ENCODE assay signal across 21 cellular contexts in genomic region chr2:23683001-23683400, GRCh38.
DNase-seq lines count a peak whose midpoint lies in the region; ATAC-seq, FAIRE-seq and TF ChIP-seq lines count a peak whose summit lies in the region.
"Had no signal": no experiment of that assay in that cellular context is flagged by ENCODE, and none has a peak within 500 bp of the region (broad histone marks: within the 10 kb centered on the region; RNA-seq: fewer than 3 reads in every experiment).

No MANE protein-coding gene starts in this region.

- no peak for TF ChIP-seq POLR2A in IMR-90 (IDR thresholded peaks at IDR 0.05; ENCODE audit: low read depth, low read length)

- intact Hi-C loops in left ventricle myocardium superior (cut with micrococcal nuclease) (no loop called here), left cardiac atrium (cut with DNase I) (no loop called here), IMR-90 (cut with micrococcal nuclease) (no loop called here), kidney (cut with DNase I) (no loop called here)

- FAIRE-seq in kidney (lab: Jason Lieb, UNC), result no peak
- FAIRE-seq: A204.1, G401.6, GM12878, GM19239, H54 had no signal

- H2AK9ac ChIP-seq in IMR-90 (replicated peaks; ENCODE audit: low read depth, low read length, poor library complexity), result peak overlapping the region; percentile 58

- H3K4me3 ChIP-seq in IMR-90 (ENCODE audit: insufficient read depth, low read depth, low read length) (no peak overlapping the region), kidney (ENCODE audit: low read length in 2 of 2) (no peak overlapping the region)
- H3K4me3 ChIP-seq: GM12878, GM23338, HAP-1 had no signal

- no peak for TF ChIP-seq RAD21 in IMR-90 (IDR thresholded peaks at IDR 0.05; ENCODE audit: low read length)

- no peak overlapping the region for H3K4ac ChIP-seq in IMR-90 (ENCODE audit: low read depth, low read length)

- dilution Hi-C loops in IMR-90 (cut with HindIII; ENCODE audit: low sequenced_read_pairs, unreplicated experiment), result no loop called here

- H3K18ac ChIP-seq in IMR-90 (ENCODE audit: low read depth, low read length), result no peak overlapping the region

- H4K5ac ChIP-seq in IMR-90 (ENCODE audit: low read depth, low read length), result no peak overlapping the region

- H2BK5ac ChIP-seq in IMR-90 (ENCODE audit: low read depth, low read length, poor library complexity, severe bottlenecking), result no peak overlapping the region

- BruUV-seq in IMR-90 (replicated peaks; lab: Mats Ljungman, UMichigan), result no TSS peak

- H2BK20ac ChIP-seq in IMR-90 (ENCODE audit: low read depth, low read length), result no peak overlapping the region

- H3K4me1 ChIP-seq in IMR-90 (ENCODE audit: control insufficient read depth, insufficient read depth, low read length), result no peaks in the 10 kb centered on the region
- no peaks in the 10 kb centered on the region for H3K4me1 ChIP-seq in kidney (ENCODE audit: control insufficient read depth in 1 of 2, insufficient read depth in 1 of 2, low read depth in 1 of 2, low read length in 2 of 2)
- H3K4me1 ChIP-seq: HAP-1 had no signal

- no peaks in the 10 kb centered on the region for H3K27me3 ChIP-seq in IMR-90 (ENCODE audit: control insufficient read depth, insufficient read depth, low read length)

- H4K8ac ChIP-seq in IMR-90 (ENCODE audit: low read depth in 2 of 2, low read length in 2 of 2), result no peak overlapping the region

- no peak overlapping the region for H2BK15ac ChIP-seq in IMR-90 (ENCODE audit: low read depth, low read length)

- CTCF ChIA-PET in IMR-90 (lab: Yijun Ruan, JAX), result no interaction called here

- H3K9me3 ChIP-seq in IMR-90 (ENCODE audit: control insufficient read depth, insufficient read depth, low read length), result peaks cover 7% of the 10 kb centered on the region
- no peaks in the 10 kb centered on the region for H3K9me3 ChIP-seq in kidney (ENCODE audit: control insufficient read depth in 1 of 2, low read length in 2 of 2)

- TF ChIP-seq CTCF in IMR-90 (conservative IDR thresholded peaks at IDR 0.05; ENCODE audit: low read depth, low read length) (no peak), kidney (IDR thresholded peaks at IDR 0.05; ENCODE audit: borderline replicate concordance, extremely low read depth, insufficient read depth) (no peak)

- no peak overlapping the region for H2AFZ ChIP-seq in IMR-90 (replicated peaks; ENCODE audit: low read length, poor library complexity)
- H2AFZ ChIP-seq: GM23338 had no signal

- POLR2A ChIA-PET in IMR-90 (lab: Charles Lee; ENCODE audit: unreplicated experiment), result no interaction called here

- H3K36me3 ChIP-seq in IMR-90 (ENCODE audit: control insufficient read depth, insufficient read depth, low read length) (peaks cover 19% of the 10 kb centered on the region), kidney (ENCODE audit: control insufficient read depth in 1 of 2, insufficient read depth in 2 of 2, low read length in 2 of 2) (no peaks in the 10 kb centered on the region)
- H3K36me3 ChIP-seq: HAP-1 had no signal

- H4K91ac ChIP-seq in IMR-90 (ENCODE audit: insufficient read depth, low read depth, low read length), result no peak overlapping the region

- no peak overlapping the region for H3K14ac ChIP-seq in IMR-90 (replicated peaks; ENCODE audit: low read depth, low read length)

- peaks cover 4% of the 10 kb centered on the region for H4K20me1 ChIP-seq in IMR-90 (ENCODE audit: insufficient read depth, low read length)

- no peak overlapping the region for H2AK5ac ChIP-seq in IMR-90 (ENCODE audit: low read depth, low read length)

- no peak overlapping the region for H2BK120ac ChIP-seq in IMR-90 (ENCODE audit: low read depth, low read length)

- no peak for ATAC-seq in left ventricle myocardium superior
- ATAC-seq in left cardiac atrium, result no peak
- no peak for ATAC-seq in IMR-90 (ENCODE audit: low read depth)
- ATAC-seq: GM12878, GM23338 had no signal

- H3K79me1 ChIP-seq in IMR-90 (ENCODE audit: low read depth in 1 of 2, low read length in 2 of 2), result no peaks in the 10 kb centered on the region

- in situ Hi-C loops in IMR-90 (cut with MboI; ENCODE audit: low sequenced_read_pairs), result no loop called here

- H3K9me1 ChIP-seq in IMR-90 (ENCODE audit: insufficient read depth, low read length), result no peaks in the 10 kb centered on the region

- no peak overlapping the region for H3K27ac ChIP-seq in IMR-90 (ENCODE audit: insufficient read depth, low read length)
- H3K27ac ChIP-seq in kidney (ENCODE audit: low read depth in 2 of 2, low read length in 2 of 2), result no peak overlapping the region
- H3K27ac ChIP-seq: 22Rv1 had no signal

- DNase-seq in left ventricle myocardium superior (peak; percentile 18), left cardiac atrium (no peak), IMR-90 (no peak), kidney (peak; percentile 70), DMS153 treated with DMSO at 0.1 percent for 48 hours (lab: John Stamatoyannopoulos, UW; ENCODE audit: unreplicated experiment) (no peak), GDM1 (lab: John Stamatoyannopoulos, UW) (no peak), mucosa of gallbladder (ENCODE audit: low spot score) (no peak)
- DNase-seq: C1 segment of cervical spinal cord; Calu3; CD4-positive, alpha-beta memory T cell; COR-L47; DND-41; HFFc6 had no signal

- H3K56ac ChIP-seq in IMR-90 (ENCODE audit: extremely low read depth, insufficient read depth, low read length), result no peak overlapping the region

- whole genome bisulfite sequencing in IMR-90 (ENCODE audit: extremely low coverage in 2 of 2, insufficient read length in 1 of 2), 2 experiments, result no CpG with 5 or more reads among the region's 7 CpGs

- no peak overlapping the region for H3K9ac ChIP-seq in IMR-90 (ENCODE audit: low read depth, low read length)
- H3K9ac ChIP-seq in kidney (ENCODE audit: low read length in 2 of 2), result no peak overlapping the region

- H3K4me2 ChIP-seq in IMR-90 (ENCODE audit: low read depth, low read length), result no peak overlapping the region
- H3K4me2 ChIP-seq: GM23338 had no signal

- H3K23ac ChIP-seq in IMR-90 (ENCODE audit: low read depth, low read length), result no peak overlapping the region

TF ChIP-seq in IMR-90, 13 proteins besides CTCF, POLR2A, EP300 and RAD21:
- no peak for TF ChIP-seq NFE2L2 (IDR thresholded peaks at IDR 0.05; ENCODE audit: low read depth, low read length)
- TF ChIP-seq MAFK (IDR thresholded peaks at IDR 0.05; ENCODE audit: low read depth, low read length), result no peak
- no peak for TF ChIP-seq BHLHE40 (IDR thresholded peaks at IDR 0.05; ENCODE audit: low read depth, low read length)
- no peak for TF ChIP-seq RCOR1 (IDR thresholded peaks at IDR 0.05; ENCODE audit: insufficient replicate concordance, low read length)
- TF ChIP-seq SMC3 (IDR thresholded peaks at IDR 0.05; ENCODE audit: low read depth, low read length), result no peak
- TF ChIP-seq FOS (IDR thresholded peaks at IDR 0.05; ENCODE audit: low read depth, low read length), result no peak
- TF ChIP-seq RFX5 (IDR thresholded peaks at IDR 0.05; ENCODE audit: low read depth, low read length), result no peak

Comparison
In these comparisons a context has a peak if more than half of its experiments do, and no peak if none do; other contexts are left out.
1. DNase-seq: peak in left ventricle myocardium superior (single experiment) and kidney (single experiment); none in left cardiac atrium (single experiment), IMR-90 (single experiment), DMS153 treated with DMSO at 0.1 percent for 48 hours (single experiment), GDM1 (single experiment) and mucosa of gallbladder (single experiment).